8 cellular contexts compared by ENCODE assay signal in genomic region chr2:73111300-73112025, GRCh38. TPM values are rescaled to one million over a fixed set of nuclear protein-coding genes. Genes with fewer than 3 reads are reported as not detected.
DNase-seq lines count a peak whose midpoint lies in the region; ATAC-seq and TF ChIP-seq lines count a peak whose summit lies in the region.

No MANE protein-coding gene starts in this region.

- intact Hi-C loops in HCT116 (cut with micrococcal nuclease), result no loop called here
- intact Hi-C loops in esophagus muscularis mucosa (cut with DNase I), result loop anchor here (2.0 kb wide), 1 partner anchor 41 kb away; the partner anchor contains the start of gene SFXN5

- no peak for TF ChIP-seq RAD21 in HCT116 (IDR thresholded peaks at IDR 0.05; ENCODE audit: low read depth)

- TF ChIP-seq EP300 in esophagus muscularis mucosa (IDR thresholded peaks at IDR 0.05), result no peak

- TSS peak; percentile 53 for BruUV-seq in HCT116 (replicated peaks; lab: Mats Ljungman, UMichigan)

- H3K27ac Mint-ChIP-seq in naive thymus-derived CD8-positive, alpha-beta T cell, result peak overlapping the region; percentile 63 to 90 (median 76)

- peaks cover 20 to 30% of the 10 kb centered on the region in 2 experiments for H3K4me1 ChIP-seq in HCT116 (ENCODE audit: control insufficient read depth in 1 of 2, insufficient read depth in 2 of 2, low read length in 2 of 2)
- peaks cover 31 to 64% (median 55%) of the 10 kb centered on the region in 4 donors for H3K4me1 ChIP-seq in esophagus muscularis mucosa

- RAD21 ChIA-PET in HCT116 (lab: Charles Lee; ENCODE audit: low non-redundant PET in 1 of 2, low total read pairs in 2 of 2, uncharacterized antibody in 2 of 2, unreplicated experiment in 2 of 2), result no interaction called here

- peaks cover 20 to 34% (median 23%) of the 10 kb centered on the region in 4 donors for H3K4me1 Mint-ChIP-seq in naive thymus-derived CD8-positive, alpha-beta T cell

- H3K79me2 ChIP-seq in HCT116 (ENCODE audit: insufficient read depth, low read length), result peaks cover 58% of the 10 kb centered on the region

- peak overlapping the region; percentile 88 for H3K4me2 ChIP-seq in HCT116 (ENCODE audit: low read length)

- H4K20me1 ChIP-seq in HCT116 (ENCODE audit: insufficient read depth), result no peaks in the 10 kb centered on the region

- H3K4me3 ChIP-seq in AG04449 (ENCODE audit: low read depth, low read length) (peak overlapping the region; percentile 83), HCT116 (replicated peaks in 1 of 2; ENCODE audit: low read depth in 1 of 2, low read length in 2 of 2) (peak overlapping the region; percentile 69 to 85), WERI-Rb-1 (ENCODE audit: low read depth, low read length) (peak overlapping the region; percentile 65), esophagus muscularis mucosa (peak overlapping the region; percentile 63 to 97 (median 78))

- TF ChIP-seq POLR2A in HCT116 (IDR thresholded peaks at IDR 0.05; ENCODE audit: borderline replicate concordance, extremely low read depth, insufficient read depth, insufficient read length), result no peak
- TF ChIP-seq POLR2A in esophagus muscularis mucosa (IDR thresholded peaks at IDR 0.05; ENCODE audit: low read depth), result no peak

- ATAC-seq in HCT116, result peak; percentile 54
- ATAC-seq in naive thymus-derived CD8-positive, alpha-beta T cell, result no peak

- H3K36me3 ChIP-seq in HCT116 (ENCODE audit: control insufficient read depth in 1 of 2, insufficient read depth in 2 of 2, low read length in 2 of 2) (no peaks in the 10 kb centered on the region; a peak in 1 of 4 replicates), WERI-Rb-1 (no peaks in the 10 kb centered on the region), esophagus muscularis mucosa (no peaks in the 10 kb centered on the region)

- H3K9me3 Mint-ChIP-seq in naive thymus-derived CD8-positive, alpha-beta T cell, result no peaks in the 10 kb centered on the region

- peak overlapping the region; percentile 91 for H3K9ac ChIP-seq in HCT116 (ENCODE audit: low read length)

- H3K9me3 ChIP-seq in HCT116 (ENCODE audit: control insufficient read depth in 1 of 2, insufficient read depth in 1 of 2, low read depth in 1 of 2, low read length in 2 of 2), result no peaks in the 10 kb centered on the region
- peaks cover 5% of the 10 kb centered on the region for H3K9me3 ChIP-seq in WERI-Rb-1 (ENCODE audit: severe bottlenecking)
- no peaks in the 10 kb centered on the region for H3K9me3 ChIP-seq in esophagus muscularis mucosa

- POLR2A ChIA-PET in AG04449 (lab: Yijun Ruan, JAX) (interaction anchor here (1.2 to 1.7 kb wide), 2 partner anchors 22 to 47 kb away, joined by 3 to 5 read pairs; no protein-coding TSS in a partner anchor), HCT116 (lab: Charles Lee) (no interaction called here)
- POLR2A ChIA-PET in naive thymus-derived CD8-positive, alpha-beta T cell (lab: Charles Lee), result interaction anchor here (1.7 kb wide), 1 partner anchor 122 kb away, joined by 4 read pairs; the partner anchor contains the start of gene CCT7

- no peaks in the 10 kb centered on the region for H3K36me3 Mint-ChIP-seq in naive thymus-derived CD8-positive, alpha-beta T cell

- H3K27ac ChIP-seq in HCT116 (ENCODE audit: low read depth, low read length), result peak overlapping the region; percentile 91
- H3K27ac ChIP-seq in WERI-Rb-1, result no peak overlapping the region
- H3K27ac ChIP-seq in esophagus muscularis mucosa (replicated peaks in 1 of 4), result peak overlapping the region; percentile 93 to 97 (median 96)

- WGBS in esophagus muscularis mucosa, result 8% methylated on average over 14 of the region's 14 CpGs

- DNase-seq in AG04449 (ENCODE audit: low read depth, low spot score) (no peak), HCT116 (ENCODE audit: low read depth, low spot score) (peak; percentile 26), WERI-Rb-1 (peak; percentile 55), esophagus muscularis mucosa (ENCODE audit: extremely low spot score) (no peak), COR-L47 (lab: John Stamatoyannopoulos, UW) (no peak), germinal center (ENCODE audit: low spot score) (no peak), 8988T (no peak)
- DNase-seq in naive thymus-derived CD8-positive, alpha-beta T cell, result peak in 3 of 10 donors; percentile 2 to 18 (median 7)

- H3K4me3 Mint-ChIP-seq in naive thymus-derived CD8-positive, alpha-beta T cell, result peak overlapping the region; percentile 73 to 89 (median 85)

- no peak for TF ChIP-seq CTCF in AG04449 (IDR thresholded peaks at IDR 0.05; ENCODE audit: insufficient read depth, low read length, missing control alignments)
- no peak for TF ChIP-seq CTCF in HCT116 (IDR thresholded peaks at IDR 0.05 in 2 of 3, conservative IDR thresholded peaks at IDR 0.05 in 1 of 3; ENCODE audit: borderline replicate concordance in 1 of 3, insufficient read depth in 1 of 3, low read depth in 2 of 3, low read length in 2 of 3)
- 0 out of 2 replicates have a peak, but pooled peaks have one; percentile 10 for TF ChIP-seq CTCF in WERI-Rb-1 (IDR thresholded peaks at IDR 0.05; ENCODE audit: low read depth, low read length)
- TF ChIP-seq CTCF in esophagus muscularis mucosa (IDR thresholded peaks at IDR 0.05), result peak in 1 of 3 experiments; percentile 7

- H3K27me3 ChIP-seq in HCT116 (ENCODE audit: insufficient read depth, low read length), result no peaks in the 10 kb centered on the region
- no peaks in the 10 kb centered on the region for H3K27me3 ChIP-seq in WERI-Rb-1 (ENCODE audit: insufficient read depth, low read depth, severe bottlenecking)
- peaks cover 0 to 3% (median 0%) of the 10 kb centered on the region in 4 donors for H3K27me3 ChIP-seq in esophagus muscularis mucosa

- no peak overlapping the region for H2AFZ ChIP-seq in HCT116 (ENCODE audit: low read depth, low read length, poor library complexity, severe bottlenecking)

- no peaks in the 10 kb centered on the region for H3K9me2 ChIP-seq in HCT116 (ENCODE audit: insufficient read depth)

- H3K27me3 Mint-ChIP-seq in naive thymus-derived CD8-positive, alpha-beta T cell, result peaks cover 0 to 1% (median 0%) of the 10 kb centered on the region in 5 donors

- CTCF ChIA-PET in AG04449 (lab: Yijun Ruan, JAX), result interaction anchor here (0.8 to 11.3 kb wide), 12 partner anchors 9 to 224 kb away, joined by 3 to 85 read pairs (median 5); partner anchors contain the start of gene SPR
- CTCF ChIA-PET in HCT116 (lab: Charles Lee), result no interaction called here

TF ChIP-seq in HCT116, 20 proteins besides CTCF, POLR2A, EP300 and RAD21:
- TF ChIP-seq ELF1 (IDR thresholded peaks at IDR 0.05; ENCODE audit: borderline replicate concordance, low read depth) (no peak), MAX (IDR thresholded peaks at IDR 0.05) (0 out of 2 replicates have a peak, but pooled peaks have one; percentile 30), POLR2AphosphoS5 (IDR thresholded peaks at IDR 0.05; ENCODE audit: low read depth, low read length) (peak; percentile 43), CBX3 (IDR thresholded peaks at IDR 0.05; ENCODE audit: low read depth) (no peak), JUND (IDR thresholded peaks at IDR 0.05) (no peak), ZFX (IDR thresholded peaks at IDR 0.05) (no peak), EZH2phosphoT487 (IDR thresholded peaks at IDR 0.05; ENCODE audit: borderline replicate concordance) (no peak), SRF (IDR thresholded peaks at IDR 0.05; ENCODE audit: low read depth) (no peak)
TF ChIP-seq in HCT116: peak in this region for 2.

RNA-seq across cellular contexts. Expression of gene RAB11FIP5, which starts 1.3 kb away (rescaled TPM):
- total RNA-seq in HCT116 (2021; ENCODE audit: unreplicated experiment) (20.8 TPM), esophagus muscularis mucosa (10 to 100 TPM; 17.0 to 46.4 (median 38.4) TPM)
- 21.0 and 27.0 TPM in 2 replicates for polyA plus RNA-seq in HCT116 (2012)
- 10 to 100 TPM in 1 of 2 experiments, 1 to 10 TPM in 1; 7.4 to 11.3 TPM for total RNA-seq in naive thymus-derived CD8-positive, alpha-beta T cell
- polyA plus RNA-seq in naive thymus-derived CD8-positive, alpha-beta T cell, result 1 to 10 TPM; 4.0 to 7.0 (median 4.3) TPM

RNA-seq across cellular contexts. Expression of gene SFXN5, which starts 40.0 kb away (rescaled TPM):
- total RNA-seq in HCT116 (2021; ENCODE audit: unreplicated experiment), result 10.0 TPM
- polyA plus RNA-seq in HCT116 (2012), result 4.8 and 8.0 TPM in 2 replicates
- total RNA-seq in esophagus muscularis mucosa, result 10 to 100 TPM in 1 of 4 donors, 1 to 10 TPM in 3; 5.8 to 10.0 (median 6.8) TPM
- total RNA-seq in naive thymus-derived CD8-positive, alpha-beta T cell, result 10 to 100 TPM; 17.1 to 20.0 TPM
- polyA plus RNA-seq in naive thymus-derived CD8-positive, alpha-beta T cell, result 1 to 10 TPM; 1.7 to 3.5 (median 2.6) TPM

Comparison
In these comparisons a context has a peak if more than half of its experiments do, and no peak if none do; other contexts are left out.
1. DNase-seq: peak in HCT116 (single experiment) and WERI-Rb-1 (single experiment); none in AG04449 (single experiment), esophagus muscularis mucosa (single experiment), COR-L47 (single experiment), germinal center (single experiment) and 8988T (single experiment).
2. Peak in every context shown above with its lines, with median percentiles within 50 percentile points of each other: H3K4me3 ChIP-seq.